In the genomic region with DNA sequence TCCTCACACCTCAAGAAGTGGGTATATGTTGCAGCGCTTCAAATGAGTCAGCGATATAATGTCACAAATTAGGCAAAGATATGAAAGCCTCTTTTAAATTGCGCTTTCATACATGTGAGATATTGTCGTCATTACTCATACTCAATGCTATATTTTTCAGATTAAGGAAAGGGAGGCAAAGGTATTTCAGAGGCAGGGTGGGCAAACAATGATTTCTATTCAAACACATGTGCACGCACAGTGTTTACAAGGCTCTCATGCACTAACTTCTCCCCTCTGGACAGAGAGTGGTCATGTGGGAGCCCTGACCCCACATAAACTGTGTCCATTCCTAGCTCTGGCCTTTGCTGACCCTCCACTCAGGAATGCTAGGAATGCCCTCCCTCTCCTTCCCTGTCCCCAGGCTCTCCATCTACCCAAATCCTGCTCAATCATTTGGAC, we compare ENCODE assay signal across 1 cellular context.
TF ChIP-seq lines count a peak whose summit lies in the region.

No MANE protein-coding gene starts in this region.

TF ChIP-seq in HepG2, 621 proteins besides CTCF, POLR2A, EP300 and RAD21 (continued from another document and continues in another):
- TF ChIP-seq, protein P1, sequence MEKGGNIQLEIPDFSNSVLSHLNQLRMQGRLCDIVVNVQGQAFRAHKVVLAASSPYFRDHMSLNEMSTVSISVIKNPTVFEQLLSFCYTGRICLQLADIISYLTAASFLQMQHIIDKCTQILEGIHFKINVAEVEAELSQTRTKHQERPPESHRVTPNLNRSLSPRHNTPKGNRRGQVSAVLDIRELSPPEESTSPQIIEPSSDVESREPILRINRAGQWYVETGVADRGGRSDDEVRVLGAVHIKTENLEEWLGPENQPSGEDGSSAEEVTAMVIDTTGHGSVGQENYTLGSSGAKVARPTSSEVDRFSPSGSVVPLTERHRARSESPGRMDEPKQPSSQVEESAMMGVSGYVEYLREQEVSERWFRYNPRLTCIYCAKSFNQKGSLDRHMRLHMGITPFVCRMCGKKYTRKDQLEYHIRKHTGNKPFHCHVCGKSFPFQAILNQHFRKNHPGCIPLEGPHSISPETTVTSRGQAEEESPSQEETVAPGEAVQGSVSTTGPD (CRISPR knock-in tag; IDR thresholded peaks at IDR 0.05) = no peak
- TF ChIP-seq TMF1 (CRISPR knock-in tag; IDR thresholded peaks at IDR 0.05; ENCODE audit: low read depth) = no peak
- TF ChIP-seq, protein P2, sequence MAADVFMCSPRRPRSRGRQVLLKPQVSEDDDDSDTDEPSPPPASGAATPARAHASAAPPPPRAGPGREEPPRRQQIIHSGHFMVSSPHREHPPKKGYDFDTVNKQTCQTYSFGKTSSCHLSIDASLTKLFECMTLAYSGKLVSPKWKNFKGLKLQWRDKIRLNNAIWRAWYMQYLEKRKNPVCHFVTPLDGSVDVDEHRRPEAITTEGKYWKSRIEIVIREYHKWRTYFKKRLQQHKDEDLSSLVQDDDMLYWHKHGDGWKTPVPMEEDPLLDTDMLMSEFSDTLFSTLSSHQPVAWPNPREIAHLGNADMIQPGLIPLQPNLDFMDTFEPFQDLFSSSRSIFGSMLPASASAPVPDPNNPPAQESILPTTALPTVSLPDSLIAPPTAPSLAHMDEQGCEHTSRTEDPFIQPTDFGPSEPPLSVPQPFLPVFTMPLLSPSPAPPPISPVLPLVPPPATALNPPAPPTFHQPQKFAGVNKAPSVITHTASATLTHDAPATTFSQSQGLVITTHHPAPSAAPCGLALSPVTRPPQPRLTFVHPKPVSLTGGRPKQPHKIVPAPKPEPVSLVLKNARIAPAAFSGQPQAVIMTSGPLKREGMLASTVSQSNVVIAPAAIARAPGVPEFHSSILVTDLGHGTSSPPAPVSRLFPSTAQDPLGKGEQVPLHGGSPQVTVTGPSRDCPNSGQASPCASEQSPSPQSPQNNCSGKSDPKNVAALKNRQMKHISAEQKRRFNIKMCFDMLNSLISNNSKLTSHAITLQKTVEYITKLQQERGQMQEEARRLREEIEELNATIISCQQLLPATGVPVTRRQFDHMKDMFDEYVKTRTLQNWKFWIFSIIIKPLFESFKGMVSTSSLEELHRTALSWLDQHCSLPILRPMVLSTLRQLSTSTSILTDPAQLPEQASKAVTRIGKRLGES (CRISPR knock-in tag; IDR thresholded peaks at IDR 0.05; ENCODE audit: borderline replicate concordance) = no peak
- no peak for TF ChIP-seq ARNT (IDR thresholded peaks at IDR 0.05)
- TF ChIP-seq ZMYM3 (CRISPR knock-in tag; IDR thresholded peaks at IDR 0.05) = peak; percentile 69
- 0 out of 2 replicates have a peak, but pooled peaks have one; percentile 65 for TF ChIP-seq FOXK2 (IDR thresholded peaks at IDR 0.05)
- no peak for TF ChIP-seq FOSL1 (CRISPR knock-in tag; IDR thresholded peaks at IDR 0.05; ENCODE audit: borderline replicate concordance)
- no peak for TF ChIP-seq RBM39 (IDR thresholded peaks at IDR 0.05; ENCODE audit: low read depth, low read length, poor library complexity, severe bottlenecking)
- 0 out of 2 replicates have a peak, but pooled peaks have one; percentile 24 for TF ChIP-seq ZNF598 (CRISPR knock-in tag; IDR thresholded peaks at IDR 0.05; ENCODE audit: borderline replicate concordance)
- no peak for TF ChIP-seq TOPORS (CRISPR knock-in tag; IDR thresholded peaks at IDR 0.05)
- TF ChIP-seq TSC22D2 (CRISPR knock-in tag; IDR thresholded peaks at IDR 0.05; ENCODE audit: borderline replicate concordance) = no peak
- no peak for TF ChIP-seq ZNF83 (CRISPR knock-in tag; IDR thresholded peaks at IDR 0.05; ENCODE audit: borderline replicate concordance)
- TF ChIP-seq ZNF343 (CRISPR knock-in tag; IDR thresholded peaks at IDR 0.05) = no peak
- TF ChIP-seq YY1 (IDR thresholded peaks at IDR 0.05; ENCODE audit: insufficient read depth, insufficient replicate concordance, low read depth, low read length) = no peak
- TF ChIP-seq ZBTB8A (CRISPR knock-in tag; IDR thresholded peaks at IDR 0.05; ENCODE audit: borderline replicate concordance, low read depth) = no peak
- TF ChIP-seq ZSCAN22 (CRISPR knock-in tag; IDR thresholded peaks at IDR 0.05) = no peak
- TF ChIP-seq ZFP36 (IDR thresholded peaks at IDR 0.05; ENCODE audit: borderline replicate concordance, low read depth, low read length, partially characterized antibody) = no peak
- no peak for TF ChIP-seq ZNF382 (CRISPR knock-in tag; IDR thresholded peaks at IDR 0.05; ENCODE audit: borderline replicate concordance)
- TF ChIP-seq BORCS8-MEF2B (CRISPR knock-in tag; IDR thresholded peaks at IDR 0.05) = no peak
- TF ChIP-seq ZFY (CRISPR knock-in tag; IDR thresholded peaks at IDR 0.05) = no peak
- TF ChIP-seq HDAC2 (CRISPR knock-in tag; IDR thresholded peaks at IDR 0.05) = peak; percentile 89
- TF ChIP-seq ZFP41 (CRISPR knock-in tag; IDR thresholded peaks at IDR 0.05; ENCODE audit: borderline replicate concordance) = no peak
- TF ChIP-seq HOXA5 (CRISPR knock-in tag; IDR thresholded peaks at IDR 0.05) = no peak
- TF ChIP-seq, protein P3, sequence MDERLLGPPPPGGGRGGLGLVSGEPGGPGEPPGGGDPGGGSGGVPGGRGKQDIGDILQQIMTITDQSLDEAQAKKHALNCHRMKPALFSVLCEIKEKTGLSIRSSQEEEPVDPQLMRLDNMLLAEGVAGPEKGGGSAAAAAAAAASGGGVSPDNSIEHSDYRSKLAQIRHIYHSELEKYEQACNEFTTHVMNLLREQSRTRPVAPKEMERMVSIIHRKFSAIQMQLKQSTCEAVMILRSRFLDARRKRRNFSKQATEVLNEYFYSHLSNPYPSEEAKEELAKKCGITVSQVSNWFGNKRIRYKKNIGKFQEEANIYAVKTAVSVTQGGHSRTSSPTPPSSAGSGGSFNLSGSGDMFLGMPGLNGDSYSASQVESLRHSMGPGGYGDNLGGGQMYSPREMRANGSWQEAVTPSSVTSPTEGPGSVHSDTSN (CRISPR knock-in tag; IDR thresholded peaks at IDR 0.05) = no peak
- TF ChIP-seq ZNF569 (CRISPR knock-in tag; IDR thresholded peaks at IDR 0.05; ENCODE audit: borderline replicate concordance) = no peak
- no peak for TF ChIP-seq ZNF383 (CRISPR knock-in tag; IDR thresholded peaks at IDR 0.05; ENCODE audit: borderline replicate concordance)
- no peak for TF ChIP-seq HCFC1 (IDR thresholded peaks at IDR 0.05; ENCODE audit: low read depth, low read length)
- no peak for TF ChIP-seq NFATC3 (CRISPR knock-in tag; IDR thresholded peaks at IDR 0.05)
- TF ChIP-seq ZNF274 (CRISPR knock-in tag; IDR thresholded peaks at IDR 0.05) = no peak
- TF ChIP-seq IRF2 (CRISPR knock-in tag; IDR thresholded peaks at IDR 0.05) = peak; percentile 48; the same call in 1 of the 2 replicates
- TF ChIP-seq ZSCAN25 (CRISPR knock-in tag; IDR thresholded peaks at IDR 0.05) = peak; percentile 87
- TF ChIP-seq NR2F2 (IDR thresholded peaks at IDR 0.05; ENCODE audit: borderline replicate concordance, low read depth) = peak; percentile 81
- TF ChIP-seq, protein P4, sequence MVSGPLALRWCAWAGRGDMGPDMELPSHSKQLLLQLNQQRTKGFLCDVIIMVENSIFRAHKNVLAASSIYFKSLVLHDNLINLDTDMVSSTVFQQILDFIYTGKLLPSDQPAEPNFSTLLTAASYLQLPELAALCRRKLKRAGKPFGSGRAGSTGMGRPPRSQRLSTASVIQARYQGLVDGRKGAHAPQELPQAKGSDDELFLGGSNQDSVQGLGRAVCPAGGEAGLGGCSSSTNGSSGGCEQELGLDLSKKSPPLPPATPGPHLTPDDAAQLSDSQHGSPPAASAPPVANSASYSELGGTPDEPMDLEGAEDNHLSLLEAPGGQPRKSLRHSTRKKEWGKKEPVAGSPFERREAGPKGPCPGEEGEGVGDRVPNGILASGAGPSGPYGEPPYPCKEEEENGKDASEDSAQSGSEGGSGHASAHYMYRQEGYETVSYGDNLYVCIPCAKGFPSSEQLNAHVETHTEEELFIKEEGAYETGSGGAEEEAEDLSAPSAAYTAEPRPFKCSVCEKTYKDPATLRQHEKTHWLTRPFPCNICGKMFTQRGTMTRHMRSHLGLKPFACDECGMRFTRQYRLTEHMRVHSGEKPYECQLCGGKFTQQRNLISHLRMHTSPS (CRISPR knock-in tag; IDR thresholded peaks at IDR 0.05; ENCODE audit: low read depth) = no peak
- TF ChIP-seq MAFK (conservative IDR thresholded peaks at IDR 0.05 in 1 of 2, IDR thresholded peaks at IDR 0.05 in 1 of 2; ENCODE audit: low read length in 2 of 2) = peak; percentile 6 to 17; a peak in 1 of 4 replicates
- no peak for TF ChIP-seq DNMT3B (CRISPR knock-in tag; conservative IDR thresholded peaks at IDR 0.05)
- no peak for TF ChIP-seq RAD51 (IDR thresholded peaks at IDR 0.05; ENCODE audit: borderline replicate concordance)
- no peak for TF ChIP-seq SKI (IDR thresholded peaks at IDR 0.05; ENCODE audit: partially characterized antibody)
- TF ChIP-seq RELA (CRISPR knock-in tag; IDR thresholded peaks at IDR 0.05) = no peak
- TF ChIP-seq ZNF768 (CRISPR knock-in tag; IDR thresholded peaks at IDR 0.05) = no peak
- TF ChIP-seq SOX5 (CRISPR knock-in tag; IDR thresholded peaks at IDR 0.05; ENCODE audit: borderline replicate concordance) = peak; percentile 88; the same call in 1 of the 2 replicates
- TF ChIP-seq TBX3 (IDR thresholded peaks at IDR 0.05; ENCODE audit: borderline replicate concordance) = no peak; the same call in 1 of the 2 replicates
- TF ChIP-seq, protein P5, sequence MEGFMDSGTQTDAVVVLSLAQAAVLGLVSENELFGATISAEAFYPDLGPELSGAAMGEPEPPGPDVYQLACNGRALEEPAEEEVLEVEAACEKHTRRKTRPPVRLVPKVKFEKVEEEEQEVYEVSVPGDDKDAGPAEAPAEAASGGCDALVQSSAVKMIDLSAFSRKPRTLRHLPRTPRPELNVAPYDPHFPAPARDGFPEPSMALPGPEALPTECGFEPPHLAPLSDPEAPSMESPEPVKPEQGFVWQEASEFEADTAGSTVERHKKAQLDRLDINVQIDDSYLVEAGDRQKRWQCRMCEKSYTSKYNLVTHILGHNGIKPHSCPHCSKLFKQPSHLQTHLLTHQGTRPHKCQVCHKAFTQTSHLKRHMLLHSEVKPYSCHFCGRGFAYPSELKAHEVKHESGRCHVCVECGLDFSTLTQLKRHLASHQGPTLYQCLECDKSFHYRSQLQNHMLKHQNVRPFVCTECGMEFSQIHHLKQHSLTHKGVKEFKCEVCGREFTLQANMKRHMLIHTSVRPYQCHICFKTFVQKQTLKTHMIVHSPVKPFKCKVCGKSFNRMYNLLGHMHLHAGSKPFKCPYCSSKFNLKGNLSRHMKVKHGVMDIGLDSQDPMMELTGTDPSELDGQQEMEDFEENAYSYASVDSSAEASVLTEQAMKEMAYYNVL (CRISPR knock-in tag; IDR thresholded peaks at IDR 0.05; ENCODE audit: borderline replicate concordance) = no peak
- no peak for TF ChIP-seq ZNF354B (CRISPR knock-in tag; IDR thresholded peaks at IDR 0.05)
- TF ChIP-seq, protein P6, sequence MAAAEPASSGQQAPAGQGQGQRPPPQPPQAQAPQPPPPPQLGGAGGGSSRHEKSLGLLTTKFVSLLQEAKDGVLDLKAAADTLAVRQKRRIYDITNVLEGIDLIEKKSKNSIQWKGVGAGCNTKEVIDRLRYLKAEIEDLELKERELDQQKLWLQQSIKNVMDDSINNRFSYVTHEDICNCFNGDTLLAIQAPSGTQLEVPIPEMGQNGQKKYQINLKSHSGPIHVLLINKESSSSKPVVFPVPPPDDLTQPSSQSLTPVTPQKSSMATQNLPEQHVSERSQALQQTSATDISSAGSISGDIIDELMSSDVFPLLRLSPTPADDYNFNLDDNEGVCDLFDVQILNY (CRISPR knock-in tag; conservative IDR thresholded peaks at IDR 0.05) = no peak
- peak; percentile 87 for TF ChIP-seq ELF3 (CRISPR knock-in tag; IDR thresholded peaks at IDR 0.05)
- TF ChIP-seq CENPT (CRISPR knock-in tag; IDR thresholded peaks at IDR 0.05; ENCODE audit: low read depth) = no peak
- peak; percentile 33; the same call in 1 of the 2 replicates for TF ChIP-seq GATA4 (IDR thresholded peaks at IDR 0.05; ENCODE audit: borderline replicate concordance, low read depth)
- TF ChIP-seq, protein P7, sequence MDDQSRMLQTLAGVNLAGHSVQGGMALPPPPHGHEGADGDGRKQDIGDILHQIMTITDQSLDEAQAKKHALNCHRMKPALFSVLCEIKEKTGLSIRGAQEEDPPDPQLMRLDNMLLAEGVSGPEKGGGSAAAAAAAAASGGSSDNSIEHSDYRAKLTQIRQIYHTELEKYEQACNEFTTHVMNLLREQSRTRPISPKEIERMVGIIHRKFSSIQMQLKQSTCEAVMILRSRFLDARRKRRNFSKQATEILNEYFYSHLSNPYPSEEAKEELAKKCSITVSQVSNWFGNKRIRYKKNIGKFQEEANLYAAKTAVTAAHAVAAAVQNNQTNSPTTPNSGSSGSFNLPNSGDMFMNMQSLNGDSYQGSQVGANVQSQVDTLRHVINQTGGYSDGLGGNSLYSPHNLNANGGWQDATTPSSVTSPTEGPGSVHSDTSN (CRISPR knock-in tag; IDR thresholded peaks at IDR 0.05; ENCODE audit: borderline replicate concordance) = no peak
- TF ChIP-seq KDM5B (CRISPR knock-in tag; IDR thresholded peaks at IDR 0.05; ENCODE audit: borderline replicate concordance) = no peak
- TF ChIP-seq TBL1XR1 (IDR thresholded peaks at IDR 0.05; ENCODE audit: borderline replicate concordance, low read length, partially characterized antibody) = no peak
- TF ChIP-seq ZNF44 (CRISPR knock-in tag; IDR thresholded peaks at IDR 0.05) = no peak
- TF ChIP-seq DNMT1 (CRISPR knock-in tag; IDR thresholded peaks at IDR 0.05) = no peak
- TF ChIP-seq ZNF614 (CRISPR knock-in tag; IDR thresholded peaks at IDR 0.05; ENCODE audit: borderline replicate concordance) = no peak
- TF ChIP-seq ZNF746 (CRISPR knock-in tag; IDR thresholded peaks at IDR 0.05) = no peak
- no peak for TF ChIP-seq FOXM1 (CRISPR knock-in tag; IDR thresholded peaks at IDR 0.05)
- no peak for TF ChIP-seq ATRX (CRISPR knock-in tag; IDR thresholded peaks at IDR 0.05; ENCODE audit: borderline replicate concordance)
- no peak for TF ChIP-seq SMARCE1 (IDR thresholded peaks at IDR 0.05; ENCODE audit: borderline replicate concordance)
- TF ChIP-seq ZNF121 (CRISPR knock-in tag; IDR thresholded peaks at IDR 0.05) = no peak
- TF ChIP-seq IKZF1 (IDR thresholded peaks at IDR 0.05) = no peak
- TF ChIP-seq, protein P8, sequence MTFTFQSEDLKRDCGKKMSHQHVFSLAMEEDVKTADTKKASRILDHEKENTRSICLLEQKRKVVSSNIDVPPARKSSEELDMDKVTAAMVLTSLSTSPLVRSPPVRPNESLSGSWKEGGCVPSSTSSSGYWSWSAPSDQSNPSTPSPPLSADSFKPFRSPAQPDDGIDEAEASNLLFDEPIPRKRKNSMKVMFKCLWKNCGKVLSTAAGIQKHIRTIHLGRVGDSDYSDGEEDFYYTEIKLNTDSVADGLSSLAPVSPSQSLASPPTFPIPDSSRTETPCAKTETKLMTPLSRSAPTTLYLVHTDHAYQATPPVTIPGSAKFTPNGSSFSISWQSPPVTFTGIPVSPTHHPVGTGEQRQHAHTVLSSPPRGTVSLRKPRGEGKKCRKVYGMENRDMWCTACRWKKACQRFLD (CRISPR knock-in tag; IDR thresholded peaks at IDR 0.05; ENCODE audit: borderline replicate concordance) = no peak
